In genomic region chr7:122136639-122137253, GRCh38 we compare ENCODE assay signal across 9 cellular contexts. TPM values are rescaled to one million over a fixed set of nuclear protein-coding genes. Genes with fewer than 3 reads are reported as not detected.
DNase-seq lines count a peak whose midpoint lies in the region; ATAC-seq, FAIRE-seq and TF ChIP-seq lines count a peak whose summit lies in the region.
"Had no signal": no experiment of that assay in that cellular context is flagged by ENCODE, and none has a peak within 500 bp of the region (broad histone marks: within the 10 kb centered on the region; RNA-seq: fewer than 3 reads in every experiment).

No MANE protein-coding gene starts in this region.

- H3K4me3 ChIP-seq in HUES48 (ENCODE audit: low read depth, low read length) (peak overlapping the region; percentile 42), ascending aorta (peak overlapping the region; percentile 48 to 57), kidney (ENCODE audit: low read length in 2 of 2) (peak overlapping the region; percentile 59 to 67), suprapubic skin (peak overlapping the region; percentile 32)

- no peak for FAIRE-seq in kidney (lab: Jason Lieb, UNC)

- DNase-seq in ascending aorta (ENCODE audit: low spot score in 2 of 2) (no peak), kidney (no peak), suprapubic skin (ENCODE audit: low spot score in 2 of 2) (no peak), mesenteric fat pad (ENCODE audit: low spot score) (no peak), CD1c-positive myeloid dendritic cell (ENCODE audit: extremely low spot score) (no peak)
- DNase-seq in activated naive CD4-positive, alpha-beta T cell treated with Interleukin-2 at 50 U/mL for 16 hours = no peak
- DNase-seq: NCI-H146 had no signal

- H3K27ac ChIP-seq in HUES48 (ENCODE audit: low read depth, low read length) (no peak overlapping the region), ascending aorta (no peak overlapping the region), kidney (ENCODE audit: low read depth in 2 of 2, low read length in 2 of 2) (peak overlapping the region in 1 of 2 donors; percentile 41), suprapubic skin (no peak overlapping the region)

- TF ChIP-seq EP300 in suprapubic skin (IDR thresholded peaks at IDR 0.05) = no peak

- TF ChIP-seq CTCF in ascending aorta (IDR thresholded peaks at IDR 0.05) = no peak
- TF ChIP-seq CTCF in kidney (IDR thresholded peaks at IDR 0.05; ENCODE audit: borderline replicate concordance, extremely low read depth, insufficient read depth) = no peak
- no peak for TF ChIP-seq CTCF in suprapubic skin (IDR thresholded peaks at IDR 0.05)

- H3K27me3 ChIP-seq in HUES48 (ENCODE audit: control insufficient read depth, insufficient read depth, low read length) (no peaks in the 10 kb centered on the region), ascending aorta (no peaks in the 10 kb centered on the region), suprapubic skin (no peaks in the 10 kb centered on the region)

- peaks cover 62% of the 10 kb centered on the region for H3K4me1 ChIP-seq in HUES48 (ENCODE audit: control insufficient read depth, insufficient read depth, low read length)
- H3K4me1 ChIP-seq in ascending aorta = peaks cover 0 to 17% of the 10 kb centered on the region in 2 donors
- peaks cover 0 to 15% of the 10 kb centered on the region in 2 donors for H3K4me1 ChIP-seq in kidney (ENCODE audit: control insufficient read depth in 1 of 2, insufficient read depth in 1 of 2, low read depth in 1 of 2, low read length in 2 of 2)
- peaks cover 27% of the 10 kb centered on the region for H3K4me1 ChIP-seq in suprapubic skin

- no peak for TF ChIP-seq POLR2A in suprapubic skin (IDR thresholded peaks at IDR 0.05)

- no peaks in the 10 kb centered on the region for H3K9me3 ChIP-seq in HUES48 (ENCODE audit: control insufficient read depth, insufficient read depth, low read length)
- no peaks in the 10 kb centered on the region for H3K9me3 ChIP-seq in ascending aorta
- no peaks in the 10 kb centered on the region for H3K9me3 ChIP-seq in kidney (ENCODE audit: control insufficient read depth in 1 of 2, low read length in 2 of 2)
- no peaks in the 10 kb centered on the region for H3K9me3 ChIP-seq in suprapubic skin

- ATAC-seq in GM21576 (IDR thresholded peaks at IDR 0.05; ENCODE audit: unreplicated experiment) = no peak

- 44% methylated on average over 1 of the region's 1 CpG for WGBS in suprapubic skin

- intact Hi-C loops in ascending aorta (cut with DNase I) = no loop called here
- intact Hi-C loops in kidney (cut with DNase I) = no loop called here

- H3K36me3 ChIP-seq in HUES48 (ENCODE audit: control insufficient read depth, insufficient read depth, low read length) = peaks cover 87% of the 10 kb centered on the region
- H3K36me3 ChIP-seq in ascending aorta = peaks cover 0 to 4% of the 10 kb centered on the region in 2 donors
- H3K36me3 ChIP-seq in kidney (ENCODE audit: control insufficient read depth in 1 of 2, insufficient read depth in 2 of 2, low read length in 2 of 2) = no peaks in the 10 kb centered on the region
- no peaks in the 10 kb centered on the region for H3K36me3 ChIP-seq in suprapubic skin

- H3K9ac ChIP-seq in HUES48 (ENCODE audit: low read depth, low read length) = no peak overlapping the region
- H3K9ac ChIP-seq in kidney (ENCODE audit: low read length in 2 of 2) = peak overlapping the region in 1 of 2 donors; percentile 23

RNA-seq across cellular contexts. Expression of gene AASS, which starts 7.3 kb away (rescaled TPM):
- total RNA-seq in ascending aorta = 34.3 TPM
- total RNA-seq in kidney = 24.2 TPM
- polyA plus RNA-seq in kidney (ENCODE audit: insufficient read depth, low read depth, low replicate concordance) = 4.9 TPM
- 10 to 100 TPM in 3 of 4 donors, 1 to 10 TPM in 1; 7.9 to 20.6 (median 15.5) TPM for total RNA-seq in suprapubic skin
- total RNA-seq in mesenteric fat pad = 24.7 TPM
